8 cellular contexts compared by ENCODE assay signal in genomic region chr2:61471905-61472805, GRCh38. TPM values are rescaled to one million over a fixed set of nuclear protein-coding genes. Genes with fewer than 3 reads are reported as not detected.
DNase-seq lines count a peak whose midpoint lies in the region; ATAC-seq, FAIRE-seq and TF ChIP-seq lines count a peak whose summit lies in the region.

No MANE protein-coding gene starts in this region.

- BruUV-seq in PC-9 (replicated peaks; lab: Mats Ljungman, UMichigan), result no TSS peak

- H4K20me1 ChIP-seq in GM23248 (ENCODE audit: insufficient read depth) (no peaks in the 10 kb centered on the region), PC-9 (ENCODE audit: insufficient read depth) (peaks cover 22% of the 10 kb centered on the region)

- H3K4me1 ChIP-seq in GM23248 (ENCODE audit: insufficient read depth), result peaks cover 16% of the 10 kb centered on the region
- peaks cover 18% of the 10 kb centered on the region for H3K4me1 ChIP-seq in PC-9 (replicated peaks; ENCODE audit: insufficient read depth)
- no peaks in the 10 kb centered on the region for H3K4me1 ChIP-seq in breast epithelium
- peaks cover 3 to 28% of the 10 kb centered on the region in 2 donors for H3K4me1 ChIP-seq in thoracic aorta (ENCODE audit: control insufficient read depth in 1 of 2, low read depth in 2 of 2)

- H3K9me2 ChIP-seq in GM23248 (ENCODE audit: insufficient read depth) (no peaks in the 10 kb centered on the region), PC-9 (ENCODE audit: insufficient read depth) (no peaks in the 10 kb centered on the region)

- no peaks in the 10 kb centered on the region for H3K27me3 ChIP-seq in GM23248 (replicated peaks; ENCODE audit: insufficient read depth)
- no peaks in the 10 kb centered on the region for H3K27me3 ChIP-seq in PC-9 (ENCODE audit: insufficient read depth, low read depth)
- no peaks in the 10 kb centered on the region for H3K27me3 ChIP-seq in breast epithelium
- no peaks in the 10 kb centered on the region for H3K27me3 ChIP-seq in thoracic aorta (replicated peaks; ENCODE audit: insufficient read depth)

- H3K4me2 ChIP-seq in GM23248 (ENCODE audit: unreplicated experiment) (peak overlapping the region; percentile 90), PC-9 (peak overlapping the region; percentile 85)

- intact Hi-C loops in PC-9 (cut with micrococcal nuclease; ENCODE audit: unreplicated experiment) (no loop called here), breast epithelium (cut with DNase I; ENCODE audit: low total_unique reads) (no loop called here)

- H3K79me2 ChIP-seq in GM23248 (ENCODE audit: insufficient read depth) (peaks cover 80% of the 10 kb centered on the region), PC-9 (ENCODE audit: low read depth) (peaks cover 47% of the 10 kb centered on the region)

- ATAC-seq in left lobe of liver (peak; percentile 35), thoracic aorta (ENCODE audit: insufficient number of reproducible peaks, low FRiP score, low read depth) (no peak)

- POLR2A ChIA-PET in PC-9 (lab: Charles Lee; ENCODE audit: unreplicated experiment), result no interaction called here

- in situ Hi-C loops in GM23248 (cut with MboI), result no loop called here

- TF ChIP-seq CTCF in PC-9 (conservative IDR thresholded peaks at IDR 0.05) (no peak), breast epithelium (IDR thresholded peaks at IDR 0.05) (no peak), thoracic aorta (IDR thresholded peaks at IDR 0.05) (no peak)

- H3K9ac ChIP-seq in GM23248, result peak overlapping the region; percentile 99

- DNase-seq in CMK (ENCODE audit: low read depth) (peak; percentile 12), GM23248 (peak; percentile 51), PC-9 (peak in 1 of 2 experiments; percentile 27), breast epithelium (ENCODE audit: low spot score in 2 of 2) (peak in 1 of 2 donors; percentile 28), left lobe of liver (ENCODE audit: low spot score) (peak; percentile 51), thoracic aorta (ENCODE audit: low spot score) (no peak), 8988T (no peak), RCC 7860 (ENCODE audit: low spot score) (no peak)

- H3K4me3 ChIP-seq in GM23248, result peak overlapping the region; percentile 95
- H3K4me3 ChIP-seq in PC-9, result peak overlapping the region; percentile 79
- H3K4me3 ChIP-seq in breast epithelium, result peak overlapping the region; percentile 74 to 91 (median 82)
- H3K4me3 ChIP-seq in thoracic aorta, result peak overlapping the region; percentile 100

- FAIRE-seq in RCC 7860 (lab: Jason Lieb, UNC), result no peak

- H2AFZ ChIP-seq in GM23248 (peak overlapping the region; percentile 89), PC-9 (peak overlapping the region; percentile 94)

- H3K27ac ChIP-seq in GM23248 (peak overlapping the region; percentile 96), PC-9 (peak overlapping the region; percentile 80), breast epithelium (peak overlapping the region; percentile 98 to 99), thoracic aorta (peak overlapping the region; percentile 99)

- TF ChIP-seq POLR2A in breast epithelium (IDR thresholded peaks at IDR 0.05), result no peak

- H3K9me3 ChIP-seq in GM23248 (ENCODE audit: low read depth) (no peaks in the 10 kb centered on the region), PC-9 (ENCODE audit: insufficient read depth, low read depth) (no peaks in the 10 kb centered on the region), breast epithelium (no peaks in the 10 kb centered on the region), thoracic aorta (no peaks in the 10 kb centered on the region)

- H3F3A ChIP-seq in GM23248 (ENCODE audit: insufficient read depth) (peaks cover 47% of the 10 kb centered on the region), PC-9 (ENCODE audit: insufficient read depth, low read depth) (peaks cover 45% of the 10 kb centered on the region; the same call in 1 of the 2 replicates)

- 39% methylated on average over 19 of the region's 19 CpGs for WGBS in GM23248 (ENCODE audit: low coverage in 1 of 2, low lambda C conversion rate in 2 of 2, missing lambda C conversion rate in 2 of 2), 2 experiments

- H3K36me3 ChIP-seq in GM23248 (ENCODE audit: low read depth) (peaks cover 6% of the 10 kb centered on the region; the same call in 1 of the 2 replicates), PC-9 (ENCODE audit: low read depth) (peaks cover 14% of the 10 kb centered on the region; the same call in 1 of the 2 replicates), breast epithelium (no peaks in the 10 kb centered on the region), thoracic aorta (peaks cover 5% of the 10 kb centered on the region)

- CTCF ChIA-PET in PC-9 (lab: Charles Lee), result no interaction called here

RNA-seq across cellular contexts. Expression of gene USP34, which starts 1.3 kb away (rescaled TPM):
- 77.6 and 90.5 TPM in 2 replicates for total RNA-seq in GM23248 (2014; rRNA removed; shearing (Covaris generic))
- polyA plus RNA-seq in GM23248 (2016; fragmentation: Nextera tagmentation; extraction: Ambion mirVana), result 27.1 and 34.5 TPM in 2 replicates
- total RNA-seq in PC-9 (2021) (85.4 and 120 TPM in 2 replicates), breast epithelium (100 to 1,000 TPM; 148 to 260 (median 189) TPM), left lobe of liver (37.0 TPM), thoracic aorta (100 to 1,000 TPM in 1 of 2 donors, 10 to 100 TPM in 1; 88.0 to 191 TPM)

Comparison
In these comparisons a context has a peak if more than half of its experiments do, and no peak if none do; other contexts are left out.
1. DNase-seq: peak in CMK (single experiment), GM23248 (single experiment) and left lobe of liver (single experiment); none in thoracic aorta (single experiment), 8988T (single experiment) and RCC 7860 (single experiment).
2. Peak in every context shown above with its lines, with median percentiles within 50 percentile points of each other: H3K27ac ChIP-seq and H3K4me3 ChIP-seq.